ENCODE assay signal across 2 cellular contexts in genomic region chr2:226086190-226086589, GRCh38.
TF ChIP-seq lines count a peak whose summit lies in the region.

No MANE protein-coding gene starts in this region.

TF ChIP-seq in HepG2, 621 proteins besides CTCF, POLR2A, EP300 and RAD21 (continued from another document):
- TF ChIP-seq HHEX (CRISPR knock-in tag; IDR thresholded peaks at IDR 0.05) (no peak), KLF6 (CRISPR knock-in tag; IDR thresholded peaks at IDR 0.05) (no peak), MZF1 (CRISPR knock-in tag; IDR thresholded peaks at IDR 0.05; ENCODE audit: borderline replicate concordance) (no peak), HNF1B (CRISPR knock-in tag; IDR thresholded peaks at IDR 0.05) (no peak)

TF ChIP-seq in WTC11, 78 proteins besides CTCF, POLR2A, EP300 and RAD21:
- TF ChIP-seq E2F5 (CRISPR knock-in tag; IDR thresholded peaks at IDR 0.05) = no peak
- no peak for TF ChIP-seq ZMAT4 (CRISPR knock-in tag; IDR thresholded peaks at IDR 0.05)
- no peak for TF ChIP-seq SP1 (CRISPR knock-in tag; conservative IDR thresholded peaks at IDR 0.05)
